8 cellular contexts compared by ENCODE assay signal in the genomic region with DNA sequence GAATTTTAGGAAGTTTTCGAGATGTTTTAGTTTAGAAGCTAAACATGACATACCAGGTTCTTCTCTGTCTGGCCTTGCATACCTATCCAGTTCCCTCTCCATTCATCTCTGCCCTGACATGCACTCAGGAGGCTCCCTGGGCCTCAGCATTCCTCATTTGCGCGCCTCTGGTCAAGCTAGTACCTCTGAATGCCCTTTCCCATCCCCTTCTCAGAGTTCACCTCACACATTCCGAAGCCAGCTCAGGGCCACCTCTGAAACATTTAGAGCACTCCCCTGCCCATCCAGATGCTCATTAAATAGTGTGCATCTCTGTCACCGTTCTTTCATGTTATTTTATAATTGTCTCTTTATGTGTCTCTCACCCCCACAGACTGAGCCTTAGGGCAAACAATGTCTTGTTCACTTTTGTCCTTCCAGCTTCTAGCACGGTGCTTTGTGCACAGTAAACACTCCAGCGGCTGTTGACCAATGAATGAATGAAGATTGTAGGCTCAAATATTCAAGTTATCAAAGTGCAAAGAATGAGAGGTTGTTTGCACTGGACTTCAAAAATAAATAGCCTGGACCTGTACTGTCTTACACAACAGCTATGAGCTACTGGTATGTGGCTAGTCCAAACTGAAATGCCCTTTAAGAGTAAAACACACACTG. TPM values are rescaled to one million over a fixed set of nuclear protein-coding genes. Genes with fewer than 3 reads are reported as not detected.
A peak's percentile ranks its signal among the peaks of the same experiment; 100 is the strongest.
DNase-seq lines count a peak whose midpoint lies in the region; ATAC-seq and TF ChIP-seq lines count a peak whose summit lies in the region.

No MANE protein-coding gene starts in this region.

- no peaks in the 10 kb centered on the region for H3K27me3 ChIP-seq in Karpas-422 (ENCODE audit: low read length)
- H3K27me3 ChIP-seq in mucosa of rectum (ENCODE audit: control insufficient read depth in 2 of 2, insufficient read depth in 2 of 2, low read length in 2 of 2) = no peaks in the 10 kb centered on the region

- DNase-seq in COLO668 (lab: John Stamatoyannopoulos, UW; ENCODE audit: unreplicated experiment) (peak; percentile 73), Karpas-422 (no peak), NCI-H1105 (lab: John Stamatoyannopoulos, UW) (no peak)
- no peak for DNase-seq in effector CD8-positive, alpha-beta T cell (lab: John Stamatoyannopoulos, UW)

- H2AFZ ChIP-seq in Karpas-422 (ENCODE audit: low read length) = peak overlapping the region; percentile 47; the same call in 1 of the 2 replicates

- peak overlapping the region; percentile 93 to 98 (median 95) for H3K4me3 Mint-ChIP-seq in brain

- peaks cover 38% of the 10 kb centered on the region for H3K79me2 ChIP-seq in Karpas-422 (ENCODE audit: low read length)

- no peak overlapping the region for H3K27ac ChIP-seq in Karpas-422 (ENCODE audit: low read length)
- H3K27ac ChIP-seq in mucosa of rectum (ENCODE audit: low read depth in 2 of 2, low read length in 2 of 2) = no peak overlapping the region

- peak overlapping the region; percentile 98 for H3K9ac ChIP-seq in Karpas-422 (ENCODE audit: low read length)
- H3K9ac ChIP-seq in mucosa of rectum (ENCODE audit: low read depth in 1 of 2, low read length in 2 of 2) = no peak overlapping the region

- H3K9me3 Mint-ChIP-seq in brain = no peaks in the 10 kb centered on the region

- peaks cover 45% of the 10 kb centered on the region for H3K4me1 Mint-ChIP-seq in brain

- H4K20me1 ChIP-seq in Karpas-422 (ENCODE audit: insufficient read depth, low read depth, low read length) = no peaks in the 10 kb centered on the region

- peaks cover 18% of the 10 kb centered on the region for H3K36me3 Mint-ChIP-seq in brain

- no peaks in the 10 kb centered on the region for H3K9me2 ChIP-seq in Karpas-422 (replicated peaks; ENCODE audit: insufficient read depth, low read length)

- peak overlapping the region; percentile 99 for H3K4me3 ChIP-seq in Karpas-422 (ENCODE audit: low read length)
- H3K4me3 ChIP-seq in mucosa of rectum (ENCODE audit: low read length in 2 of 2) = peak overlapping the region; percentile 87 to 91

- no peak for TF ChIP-seq CTCF in brain (conservative IDR thresholded peaks at IDR 0.05)

- peaks cover 22% of the 10 kb centered on the region for H3K36me3 ChIP-seq in Karpas-422 (ENCODE audit: insufficient read depth, low read length)
- peaks cover 0 to 3% of the 10 kb centered on the region in 2 donors for H3K36me3 ChIP-seq in mucosa of rectum (ENCODE audit: control insufficient read depth in 2 of 2, insufficient read depth in 2 of 2, low read length in 2 of 2)

- H3K27me3 Mint-ChIP-seq in brain = peaks cover 14% of the 10 kb centered on the region

- H3K4me2 ChIP-seq in Karpas-422 (ENCODE audit: low read depth, low read length, poor library complexity, severe bottlenecking) = peak overlapping the region; percentile 81

- ATAC-seq in HG02588 (IDR thresholded peaks at IDR 0.05; ENCODE audit: unreplicated experiment) (no peak), HG03469 (IDR thresholded peaks at IDR 0.05; ENCODE audit: unreplicated experiment) (no peak)

- no peaks in the 10 kb centered on the region for H3K9me3 ChIP-seq in Karpas-422 (ENCODE audit: low read length)
- H3K9me3 ChIP-seq in mucosa of rectum (ENCODE audit: control insufficient read depth in 2 of 2, low read length in 2 of 2) = no peaks in the 10 kb centered on the region

- peak overlapping the region in 4 of 5 experiments; percentile 50 to 91 (median 82) for H3K27ac Mint-ChIP-seq in brain

- peaks cover 30% of the 10 kb centered on the region for H3K4me1 ChIP-seq in Karpas-422 (ENCODE audit: low read length)
- peaks cover 14% of the 10 kb centered on the region in 2 donors for H3K4me1 ChIP-seq in mucosa of rectum (ENCODE audit: control insufficient read depth in 2 of 2, insufficient read depth in 2 of 2, low read length in 2 of 2)

RNA-seq across cellular contexts. Expression of gene DHCR24, which starts 1.2 kb away (rescaled TPM):
- total RNA-seq in Karpas-422 (2014; rRNA removed; shearing (Covaris generic); ENCODE audit: low replicate concordance) = 115 and 122 TPM in 2 replicates
- 158 TPM for polyA plus RNA-seq in brain (ENCODE audit: insufficient read depth, low read depth, low replicate concordance)
